13 cellular contexts compared by ENCODE assay signal in the genomic region with DNA sequence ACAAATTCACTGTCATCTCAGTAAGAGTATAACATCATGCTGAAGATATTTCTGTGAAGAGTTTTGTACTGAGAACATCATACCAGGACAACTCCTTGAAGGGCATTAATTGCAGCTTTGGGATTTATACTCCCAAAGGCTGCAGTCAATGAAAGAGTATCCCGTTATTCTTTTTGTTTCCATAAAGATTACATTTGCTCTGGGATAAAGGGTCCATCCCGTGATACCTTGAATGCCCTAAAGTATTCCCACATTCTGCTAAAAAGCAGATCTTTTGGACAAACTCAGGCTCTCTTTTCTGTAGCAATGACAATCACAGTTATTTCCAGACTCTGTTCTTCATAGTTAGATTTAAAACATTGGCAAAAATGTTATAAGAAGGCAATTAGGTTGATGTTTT. TPM values are rescaled to one million over a fixed set of nuclear protein-coding genes. Genes with fewer than 3 reads are reported as not detected.
"Had no signal": no experiment of that assay in that cellular context is flagged by ENCODE, and none has a peak within 500 bp of the region (broad histone marks: within the 10 kb centered on the region; RNA-seq: fewer than 3 reads in every experiment).

A gene (plus strand): TSS at position 301 of the 400 bp plus-strand sequence. CDS start 2,729 bp downstream, outside the sequence.

RNA-seq across cellular contexts. Expression of the gene that starts here (rescaled TPM):
- total RNA-seq: stomach, subcutaneous adipose tissue, suprapubic skin, temporal lobe, thoracic aorta, tibial nerve, transverse colon, upper lobe of left lung, upper lobe of right lung, ureter, urinary bladder, vagina had no signal
- polyA plus RNA-seq: stomach, thymus, urinary bladder had no signal
